ENCODE assay signal across 14 cellular contexts in the genomic region with DNA sequence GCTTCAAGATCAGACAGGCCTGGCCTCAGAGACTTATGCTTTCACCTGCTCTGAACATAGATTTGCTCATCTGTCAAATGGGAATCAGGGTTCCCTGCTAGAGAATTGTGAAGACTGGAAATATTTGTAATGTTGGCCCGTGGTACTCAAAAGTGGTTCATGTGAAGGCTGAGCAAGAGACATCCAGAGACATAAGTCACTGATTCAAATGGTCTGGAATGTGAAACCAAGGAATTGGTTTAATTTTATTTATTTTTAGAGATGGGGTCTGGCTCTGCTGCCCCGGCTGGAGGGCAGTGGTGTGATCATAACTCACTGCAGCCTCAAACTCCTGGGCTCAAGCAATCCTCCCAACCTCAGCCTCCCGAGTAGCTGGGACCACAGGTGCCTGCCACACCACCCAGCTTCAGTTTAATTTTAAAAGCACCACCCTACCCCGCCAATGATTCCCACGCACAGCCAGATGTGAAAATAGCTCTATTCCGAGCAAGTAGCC.
DNase-seq lines count a peak whose midpoint lies in the region; ATAC-seq and TF ChIP-seq lines count a peak whose summit lies in the region.
"Had no signal": no experiment of that assay in that cellular context is flagged by ENCODE, and none has a peak within 500 bp of the region (broad histone marks: within the 10 kb centered on the region; RNA-seq: fewer than 3 reads in every experiment).

No MANE protein-coding gene starts in this region.

- H3K9me3 ChIP-seq in right cardiac atrium (ENCODE audit: control insufficient read depth, low read length) (no peaks in the 10 kb centered on the region), stomach (no peaks in the 10 kb centered on the region)
- H3K9me3 ChIP-seq: sigmoid colon had no signal

- peak overlapping the region in 1 of 10 donors; percentile 25 for H3K4me3 Mint-ChIP-seq in naive thymus-derived CD8-positive, alpha-beta T cell
- H3K4me3 Mint-ChIP-seq: activated CD4-positive, alpha-beta T cell treated with anti-CD3 and anti-CD28 coated beads, Interleukin-2, amount 10 ng/mL, durations not matched to agents 7 days and 5 days; CD4-positive, alpha-beta memory T cell had no signal

- H3K4me3 ChIP-seq in right cardiac atrium (ENCODE audit: low read length) (no peak overlapping the region), stomach (no peak overlapping the region)
- H3K4me3 ChIP-seq: sigmoid colon had no signal

- H3K27me3 ChIP-seq in right cardiac atrium (ENCODE audit: control insufficient read depth, insufficient read depth) (no peaks in the 10 kb centered on the region), stomach (no peaks in the 10 kb centered on the region)
- H3K27me3 ChIP-seq: sigmoid colon had no signal

- intact Hi-C loops in right cardiac atrium (cut with DNase I) (loop anchor here in 1 of 4 donors (10.0 kb wide), 1 partner anchor 59 kb away; the partner anchor contains the start of gene DAPK2), stomach (cut with DNase I; ENCODE audit: low total_unique reads) (no loop called here)

- TF ChIP-seq CTCF in stomach (IDR thresholded peaks at IDR 0.05) = no peak

- ATAC-seq in GM21390 (IDR thresholded peaks at IDR 0.05; ENCODE audit: unreplicated experiment) (peak; percentile 15), HG03439 (IDR thresholded peaks at IDR 0.05; ENCODE audit: unreplicated experiment) (peak; percentile 12), right cardiac atrium (no peak), GM18867 (IDR thresholded peaks at IDR 0.05; ENCODE audit: unreplicated experiment) (no peak)
- ATAC-seq in naive thymus-derived CD8-positive, alpha-beta T cell = no peak
- ATAC-seq: Panc1 had no signal

- H3K36me3 Mint-ChIP-seq in naive thymus-derived CD8-positive, alpha-beta T cell = no peaks in the 10 kb centered on the region
- H3K36me3 Mint-ChIP-seq: CD4-positive, alpha-beta memory T cell had no signal

- DNase-seq in right cardiac atrium = no peak
- no peak for DNase-seq in stomach
- DNase-seq in naive thymus-derived CD8-positive, alpha-beta T cell = no peak
- no peak for DNase-seq in activated gamma-delta T cell treated with Interleukin-2 at 50 U/mL for 16 hours
- DNase-seq in dedifferentiated amniotic fluid mesenchymal stem cell (ENCODE audit: extremely low spot score) = no peak
- DNase-seq: activated CD4-positive, alpha-beta T cell treated with anti-CD3 and anti-CD28 coated beads, Interleukin-2, amount 10 ng/mL, durations not matched to agents 7 days and 5 days; CD4-positive, alpha-beta memory T cell; NCI-H1417 treated with DMSO at 0.1 percent for 48 hours; sigmoid colon had no signal

- no peaks in the 10 kb centered on the region for H3K9me3 Mint-ChIP-seq in naive thymus-derived CD8-positive, alpha-beta T cell
- H3K9me3 Mint-ChIP-seq: activated CD4-positive, alpha-beta T cell treated with anti-CD3 and anti-CD28 coated beads, Interleukin-2, amount 10 ng/mL, durations not matched to agents 7 days and 5 days; CD4-positive, alpha-beta memory T cell; nephron had no signal

- POLR2A ChIA-PET in naive thymus-derived CD8-positive, alpha-beta T cell (lab: Charles Lee) = no interaction called here

- no peaks in the 10 kb centered on the region for H3K27me3 Mint-ChIP-seq in naive thymus-derived CD8-positive, alpha-beta T cell
- H3K27me3 Mint-ChIP-seq: activated CD4-positive, alpha-beta T cell treated with anti-CD3 and anti-CD28 coated beads, Interleukin-2, amount 10 ng/mL, durations not matched to agents 7 days and 5 days; CD4-positive, alpha-beta memory T cell had no signal

- TF ChIP-seq POLR2A in stomach (IDR thresholded peaks at IDR 0.05) = no peak

- peaks cover 0 to 8% (median 0%) of the 10 kb centered on the region in 4 donors for H3K36me3 ChIP-seq in stomach
- H3K36me3 ChIP-seq: sigmoid colon had no signal

- peak overlapping the region in 2 of 10 donors; percentile 61 to 75 for H3K27ac Mint-ChIP-seq in naive thymus-derived CD8-positive, alpha-beta T cell
- H3K27ac Mint-ChIP-seq: activated CD4-positive, alpha-beta T cell treated with anti-CD3 and anti-CD28 coated beads, Interleukin-2, amount 10 ng/mL, durations not matched to agents 7 days and 5 days had no signal

- H3K4me1 ChIP-seq in right cardiac atrium (ENCODE audit: control insufficient read depth, insufficient read depth, low read length) (peaks cover 26% of the 10 kb centered on the region), stomach (peaks cover 0 to 42% (median 30%) of the 10 kb centered on the region in 4 donors)

- H3K4me1 Mint-ChIP-seq in naive thymus-derived CD8-positive, alpha-beta T cell = peaks cover 6 to 42% (median 10%) of the 10 kb centered on the region in 4 donors

- H3K27ac ChIP-seq in right cardiac atrium (ENCODE audit: low read length) = peak overlapping the region; percentile 85
- peak overlapping the region in 3 of 5 donors; percentile 58 to 68 (median 62) for H3K27ac ChIP-seq in stomach

- WGBS in right cardiac atrium = 71% methylated on average over 6 of the region's 6 CpGs
- WGBS in stomach, 5 donors = 80 to 91% (median 85%) methylated on average over 6 of the region's 6 CpGs

- TF ChIP-seq EP300 in stomach (IDR thresholded peaks at IDR 0.05) = no peak

Comparison
In these comparisons a context has a peak if more than half of its experiments do, and no peak if none do; other contexts are left out.
1. ATAC-seq: peak in GM21390 (single experiment) and HG03439 (single experiment); none in right cardiac atrium (0 of 2), naive thymus-derived CD8-positive, alpha-beta T cell (0 of 2) and GM18867 (single experiment).